Comparison of ENCODE assay signal across 34 cellular contexts in the genomic region with DNA sequence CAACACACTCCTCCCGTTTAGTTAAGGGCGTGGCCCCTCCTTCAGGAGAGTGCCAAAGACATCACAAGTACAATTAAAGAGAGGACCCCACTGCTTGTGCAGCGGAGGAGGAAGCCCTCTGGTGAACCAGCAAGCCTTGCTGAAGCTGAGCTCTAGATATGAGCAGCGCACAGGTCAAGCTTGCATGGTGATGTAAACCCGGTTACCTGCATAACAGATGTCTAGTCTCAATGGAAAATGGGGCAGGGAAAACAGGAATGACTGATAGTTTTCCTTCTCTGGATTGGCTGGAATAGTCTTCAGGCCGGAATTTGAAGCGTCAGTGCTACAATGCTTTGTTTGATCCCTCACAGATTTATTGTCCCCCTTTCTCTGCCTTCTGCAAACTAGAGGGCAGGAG.
"Had no signal": no experiment of that assay in that cellular context is flagged by ENCODE, and none has a peak within 500 bp of the region (broad histone marks: within the 10 kb centered on the region; RNA-seq: fewer than 3 reads in every experiment).

No MANE protein-coding gene starts in this region.

- H3K27ac Mint-ChIP-seq: activated B cell treated with CpG ODN at 0.5 μM for 24 hours; activated CD4-positive, alpha-beta memory T cell treated with anti-CD3 and anti-CD28 coated beads for 36 hours; activated CD4-positive, alpha-beta T cell treated with anti-CD3 and anti-CD28 coated beads, Interleukin-2, amount 10 ng/mL, durations not matched to agents 24 days and 14 days; activated CD8-positive, alpha-beta T cell treated with anti-CD3 and anti-CD28 coated beads for 36 hours; activated naive CD4-positive, alpha-beta T cell treated with anti-CD3 and anti-CD28 coated beads for 36 hours; activated naive CD4-positive, alpha-beta T cell treated with anti-CD3 and anti-CD28 coated beads, Interleukin-2, amount 50 U/mL, for 72 hours; activated naive CD8-positive, alpha-beta T cell treated with anti-CD3 and anti-CD28 coated beads for 36 hours; activated T-cell treated with anti-CD3 and anti-CD28 coated beads, Interleukin-2, amount 50 U/mL, for 72 hours; activated T-helper 1 cell treated with anti-CD3 and anti-CD28 coated beads, Interleukin-12 subunit alpha, Interleukin-12 subunit beta, Interleukin-2, Interleukin-4 antibody, amounts not matched to agents 30 ng/mL and 10 ng/mL and 1 ng/mL, durations not matched to agents 14 hours and 24 hours and 36 hours; activated T-helper 17 cell treated with anti-CD3 and anti-CD28 coated beads, Interleukin-2, amount 50 U/mL, for 72 hours; T-helper 1 cell treated with Interleukin-12 subunit alpha and Interleukin-12 subunit beta and Interleukin-4 antibody, amounts not matched to agents 30 μg/mL and 1 μg/mL, for 36 hours; T-helper 2 cell treated with Interferon-gamma antibody and Interleukin-4, amounts not matched to agents 5 μg/mL and 100 μg/mL, for 36 hours had no signal

- H3K4me1 Mint-ChIP-seq: activated B cell treated with CpG ODN at 0.5 μM for 24 hours; activated CD4-positive, alpha-beta T cell treated with anti-CD3 and anti-CD28 coated beads, Interleukin-2, amount 10 ng/mL, durations not matched to agents 24 days and 14 days; activated naive CD8-positive, alpha-beta T cell treated with anti-CD3 and anti-CD28 coated beads for 36 hours; activated T-helper 17 cell treated with anti-CD3 and anti-CD28 coated beads, Interleukin-2, amount 50 U/mL, for 72 hours had no signal

- H3K4me1 ChIP-seq: body of pancreas, breast epithelium had no signal

- H3K36me3 ChIP-seq: adrenal gland, brain microvascular endothelial cell, breast epithelium had no signal

- H3K4me3 ChIP-seq: adrenal gland, body of pancreas, breast epithelium had no signal

- H3K4me3 Mint-ChIP-seq: activated B cell treated with CpG ODN at 0.5 μM for 24 hours; activated CD4-positive, alpha-beta memory T cell treated with anti-CD3 and anti-CD28 coated beads for 36 hours; activated CD4-positive, alpha-beta T cell treated with anti-CD3 and anti-CD28 coated beads, Interleukin-2, amount 10 ng/mL, durations not matched to agents 24 days and 14 days; activated CD8-positive, alpha-beta T cell treated with anti-CD3 and anti-CD28 coated beads for 36 hours; activated naive CD4-positive, alpha-beta T cell treated with anti-CD3 and anti-CD28 coated beads for 36 hours; activated naive CD8-positive, alpha-beta T cell treated with anti-CD3 and anti-CD28 coated beads for 36 hours; activated T-cell treated with anti-CD3 and anti-CD28 coated beads, Interleukin-2, amount 50 U/mL, for 4 hours; activated T-cell treated with anti-CD3 and anti-CD28 coated beads, Interleukin-2, amount 50 U/mL, for 72 hours; activated T-helper 1 cell treated with anti-CD3 and anti-CD28 coated beads, Interleukin-12 subunit alpha, Interleukin-12 subunit beta, Interleukin-2, Interleukin-4 antibody, amounts not matched to agents 30 ng/mL and 10 ng/mL and 1 ng/mL, durations not matched to agents 14 hours and 24 hours and 36 hours; activated T-helper 17 cell treated with anti-CD3 and anti-CD28 coated beads, Interleukin-2, amount 50 U/mL, for 72 hours; T-helper 1 cell treated with Interleukin-12 subunit alpha and Interleukin-12 subunit beta and Interleukin-4 antibody, amounts not matched to agents 30 μg/mL and 1 μg/mL, for 36 hours; T-helper 2 cell treated with Interferon-gamma antibody and Interleukin-4, amounts not matched to agents 5 μg/mL and 100 μg/mL, for 36 hours had no signal

- H3K9me3 Mint-ChIP-seq: activated B cell treated with CpG ODN at 0.5 μM for 24 hours; activated CD4-positive, alpha-beta memory T cell treated with anti-CD3 and anti-CD28 coated beads for 36 hours; activated CD4-positive, alpha-beta T cell treated with anti-CD3 and anti-CD28 coated beads, Interleukin-2, amount 10 ng/mL, durations not matched to agents 24 days and 14 days; activated CD8-positive, alpha-beta T cell treated with anti-CD3 and anti-CD28 coated beads for 36 hours; activated naive CD4-positive, alpha-beta T cell treated with anti-CD3 and anti-CD28 coated beads for 36 hours; activated naive CD4-positive, alpha-beta T cell treated with anti-CD3 and anti-CD28 coated beads, Interleukin-2, amount 50 U/mL, for 72 hours; activated naive CD8-positive, alpha-beta T cell treated with anti-CD3 and anti-CD28 coated beads for 36 hours; activated T-cell treated with anti-CD3 and anti-CD28 coated beads, Interleukin-2, amount 50 U/mL, for 4 hours; activated T-cell treated with anti-CD3 and anti-CD28 coated beads, Interleukin-2, amount 50 U/mL, for 72 hours; activated T-helper 1 cell treated with anti-CD3 and anti-CD28 coated beads, Interleukin-12 subunit alpha, Interleukin-12 subunit beta, Interleukin-2, Interleukin-4 antibody, amounts not matched to agents 30 ng/mL and 10 ng/mL and 1 ng/mL, durations not matched to agents 14 hours and 24 hours and 36 hours; activated T-helper 17 cell treated with anti-CD3 and anti-CD28 coated beads, Interleukin-2, amount 50 U/mL, for 72 hours; T-helper 1 cell treated with Interleukin-12 subunit alpha and Interleukin-12 subunit beta and Interleukin-4 antibody, amounts not matched to agents 30 μg/mL and 1 μg/mL, for 36 hours; T-helper 2 cell treated with Interferon-gamma antibody and Interleukin-4, amounts not matched to agents 5 μg/mL and 100 μg/mL, for 36 hours had no signal

- H3K27me3 Mint-ChIP-seq: activated B cell treated with CpG ODN at 0.5 μM for 24 hours; activated CD4-positive, alpha-beta memory T cell treated with anti-CD3 and anti-CD28 coated beads for 36 hours; activated CD4-positive, alpha-beta T cell treated with anti-CD3 and anti-CD28 coated beads, Interleukin-2, amount 10 ng/mL, durations not matched to agents 24 days and 14 days; activated CD8-positive, alpha-beta T cell treated with anti-CD3 and anti-CD28 coated beads for 36 hours; activated naive CD8-positive, alpha-beta T cell treated with anti-CD3 and anti-CD28 coated beads for 36 hours had no signal

- H3K36me3 Mint-ChIP-seq: activated CD4-positive, alpha-beta memory T cell treated with anti-CD3 and anti-CD28 coated beads for 36 hours; activated naive CD4-positive, alpha-beta T cell treated with anti-CD3 and anti-CD28 coated beads, Interleukin-2, amount 50 U/mL, for 72 hours; activated naive CD8-positive, alpha-beta T cell treated with anti-CD3 and anti-CD28 coated beads for 36 hours had no signal

- DNase-seq: activated B cell treated with CpG ODN at 0.5 μM for 24 hours; activated CD4-positive, alpha-beta memory T cell treated with anti-CD3 and anti-CD28 coated beads for 36 hours; activated CD4-positive, alpha-beta T cell treated with anti-CD3 and anti-CD28 coated beads for 4 hours; activated CD4-positive, alpha-beta T cell treated with anti-CD3 and anti-CD28 coated beads, Interleukin-2, amount 10 ng/mL, durations not matched to agents 24 days and 14 days; activated CD4-positive, alpha-beta T cell treated with anti-CD3 and anti-CD28 coated beads, Interleukin-2, amount 50 U/mL, for 1 hour; activated CD4-positive, alpha-beta T cell treated with anti-CD3 and anti-CD28 coated beads, Interleukin-2, amount 50 U/mL, for 4 hours; activated CD4-positive, CD25-positive, alpha-beta regulatory T cell treated with anti-CD3 and anti-CD28 coated beads, Interleukin-2, amount 50 U/mL, for 72 hours; activated CD8-positive, alpha-beta memory T cell treated with anti-CD3 and anti-CD28 coated beads, Interleukin-2, amount 50 U/mL, for 4 hours; activated CD8-positive, alpha-beta T cell treated with anti-CD3 and anti-CD28 coated beads for 36 hours; activated effector memory CD4-positive, alpha-beta T cell treated with anti-CD3 and anti-CD28 coated beads, Interleukin-2, amount 50 U/mL, for 16 hours; activated gamma-delta T cell treated with Interleukin-2 at 50 U/mL for 16 hours; activated naive CD4-positive, alpha-beta T cell; activated naive CD4-positive, alpha-beta T cell treated with anti-CD3 and anti-CD28 coated beads for 36 hours; activated naive CD4-positive, alpha-beta T cell treated with anti-CD3 and anti-CD28 coated beads, Interleukin-2, amount 50 U/mL, for 16 hours; activated naive CD8-positive, alpha-beta T cell treated with anti-CD3 and anti-CD28 coated beads for 36 hours; activated T-cell treated with anti-CD3 and anti-CD28 coated beads for 4 hours; activated T-cell treated with anti-CD3 and anti-CD28 coated beads, Interleukin-2, amount 50 U/mL, for 1 hour; activated T-cell treated with anti-CD3 and anti-CD28 coated beads, Interleukin-2, amount 50 U/mL, for 4 hours; activated T-cell treated with anti-CD3 and anti-CD28 coated beads, Interleukin-2, amount 50 U/mL, for 72 hours; adrenal gland; amniotic stem cell; aorta; body of pancreas; brain microvascular endothelial cell; central memory CD4-positive, alpha-beta T cell; T-helper 2 cell; T-helper 9 cell had no signal

- H3K9me3 ChIP-seq: adrenal gland, body of pancreas, breast epithelium had no signal

- H3K27ac ChIP-seq: adrenal gland, body of pancreas, brain microvascular endothelial cell, breast epithelium, VCaP had no signal

- ATAC-seq: activated CD8-positive, alpha-beta T cell treated with anti-CD3 and anti-CD28 coated beads for 36 hours; activated naive CD4-positive, alpha-beta T cell treated with anti-CD3 and anti-CD28 coated beads, Interleukin-2, amount 50 U/mL, for 72 hours; activated T-cell treated with anti-CD3 and anti-CD28 coated beads, Interleukin-2, amount 50 U/mL, for 4 hours; activated T-cell treated with anti-CD3 and anti-CD28 coated beads, Interleukin-2, amount 50 U/mL, for 72 hours; activated T-helper 17 cell treated with anti-CD3 and anti-CD28 coated beads, Interleukin-2, amount 50 U/mL, for 72 hours; body of pancreas had no signal

- H3K27me3 ChIP-seq: adrenal gland, body of pancreas, brain microvascular endothelial cell, breast epithelium had no signal
